8 cellular contexts compared by ENCODE assay signal in genomic region chr11:66676931-66677598, GRCh38. TPM values are rescaled to one million over a fixed set of nuclear protein-coding genes. Genes with fewer than 3 reads are reported as not detected.
DNase-seq lines count a peak whose midpoint lies in the region; ATAC-seq and TF ChIP-seq lines count a peak whose summit lies in the region.

No MANE protein-coding gene starts in this region.

- H3K9me3 ChIP-seq in right atrium auricular region (no peaks in the 10 kb centered on the region), aorta (ENCODE audit: control insufficient read depth, low read length) (no peaks in the 10 kb centered on the region)

- POLR2A ChIA-PET in MCF 10A (lab: Yijun Ruan, JAX) = interaction anchor here (0.5 to 3.6 kb wide), 28 partner anchors 10 to 351 kb away, joined by 3 to 34 read pairs (median 4); partner anchors contain the start of genes CCDC87, CCS, CTSF and DPP3
- POLR2A ChIA-PET in HEK293T (lab: Yijun Ruan, JAX) = interaction anchor here (0.7 to 3.3 kb wide), 19 partner anchors 9 to 364 kb away, joined by 3 to 23 read pairs (median 5); partner anchors contain the start of genes BBS1, CCDC87, CCS and CTSF

- H3K27ac ChIP-seq in right atrium auricular region (peak overlapping the region; percentile 90 to 93), aorta (ENCODE audit: low read depth in 1 of 2, low read length in 2 of 2) (peak overlapping the region in 1 of 2 donors; percentile 48)

- peak overlapping the region; percentile 98 for H3K27ac Mint-ChIP-seq in MCF 10A (ENCODE audit: low read depth, unreplicated experiment)

- peak overlapping the region; percentile 89 for H3K4me3 Mint-ChIP-seq in MCF 10A (ENCODE audit: unreplicated experiment)

- H3K27me3 ChIP-seq in right atrium auricular region (no peaks in the 10 kb centered on the region), aorta (ENCODE audit: control insufficient read depth in 1 of 2, insufficient read depth in 2 of 2, low read length in 1 of 2) (no peaks in the 10 kb centered on the region)

- WGBS in aorta, 2 donors = 1 to 3% methylated on average over 25 to 27 of the region's 27 CpGs

- H3K27me3 Mint-ChIP-seq in MCF 10A (ENCODE audit: insufficient read depth, unreplicated experiment) = no peaks in the 10 kb centered on the region

- CTCF ChIA-PET in MCF 10A (lab: Yijun Ruan, JAX) = interaction anchor here (0.5 to 4.1 kb wide), 12 partner anchors 19 to 379 kb away, joined by 3 to 51 read pairs (median 4); partner anchors contain the start of genes MRPL11 and RBM14
- CTCF ChIA-PET in HEK293T (lab: Yijun Ruan, JAX) = interaction anchor here (0.7 to 2.7 kb wide), 8 partner anchors 33 to 268 kb away, joined by 3 to 15 read pairs (median 4); partner anchors contain the start of gene RBM4

- peaks cover 31% of the 10 kb centered on the region for H3K36me3 Mint-ChIP-seq in MCF 10A (ENCODE audit: insufficient read depth, unreplicated experiment)

- peaks cover 18% of the 10 kb centered on the region for H3K4me1 Mint-ChIP-seq in MCF 10A (ENCODE audit: insufficient read depth, unreplicated experiment)

- H3K4me3 ChIP-seq in right atrium auricular region (peak overlapping the region; percentile 65 to 71), aorta (ENCODE audit: low read length in 2 of 2) (peak overlapping the region; percentile 61 to 63)

- H3K4me1 ChIP-seq in right atrium auricular region (peaks cover 0 to 19% of the 10 kb centered on the region in 2 donors), aorta (ENCODE audit: control insufficient read depth in 1 of 2, insufficient read depth in 2 of 2, low read length in 2 of 2) (no peaks in the 10 kb centered on the region)

- DNase-seq in right atrium auricular region (ENCODE audit: low spot score) (no peak), left ventricle myocardium superior (no peak), MCF 10A (ENCODE audit: unreplicated experiment) (no peak), mesenteric fat pad (ENCODE audit: low spot score) (peak; percentile 24), aorta (no peak), HEK293T (ENCODE audit: extremely low spot score) (no peak)
- no peak for DNase-seq in stimulated activated CD4-positive, alpha-beta T cell treated with anti-CD3 and anti-CD28 coated beads, Interleukin-4, amount 100 ng/mL, for 4 hours
- DNase-seq in stimulated activated naive CD4-positive, alpha-beta T cell (lab: John Stamatoyannopoulos, UW) = no peak

- no TSS peak for BruUV-seq in MCF 10A (replicated peaks; lab: Mats Ljungman, UMichigan)

- H3K36me3 ChIP-seq in right atrium auricular region (no peaks in the 10 kb centered on the region), aorta (ENCODE audit: control insufficient read depth in 1 of 2, insufficient read depth in 2 of 2, low read length in 1 of 2) (no peaks in the 10 kb centered on the region)

- TF ChIP-seq CTCF in right atrium auricular region (IDR thresholded peaks at IDR 0.05) (no peak), MCF 10A (IDR thresholded peaks at IDR 0.05; ENCODE audit: unreplicated experiment) (no peak)

- ATAC-seq in left ventricle myocardium superior = no peak
- ATAC-seq in aorta (ENCODE audit: low FRiP score) = no peak

- H3K9me3 Mint-ChIP-seq in MCF 10A (ENCODE audit: unreplicated experiment) = no peaks in the 10 kb centered on the region

- intact Hi-C loops in left ventricle myocardium superior (cut with micrococcal nuclease) (loop anchor here (5.0 to 10.0 kb wide), 2 partner anchors 100 to 262 kb away; no protein-coding TSS in a partner anchor), MCF 10A (cut with micrococcal nuclease) (loop anchor here (5.0 kb wide), 1 partner anchor 245 kb away; no protein-coding TSS in a partner anchor), aorta (cut with DNase I) (loop anchor here in 1 of 2 donors (5.0 kb wide), 1 partner anchor 40 kb away; the partner anchor contains the start of gene RBM4)

TF ChIP-seq in HEK293T, 16 proteins besides CTCF, POLR2A, EP300 and RAD21:
- no peak for TF ChIP-seq SP1 (IDR thresholded peaks at IDR 0.05)
- no peak for TF ChIP-seq FOXK2 (IDR thresholded peaks at IDR 0.05)
- TF ChIP-seq HDGF (IDR thresholded peaks at IDR 0.05; ENCODE audit: borderline replicate concordance) = no peak
- TF ChIP-seq LEF1 (IDR thresholded peaks at IDR 0.05; ENCODE audit: borderline replicate concordance) = no peak
- no peak for TF ChIP-seq L3MBTL2 (conservative IDR thresholded peaks at IDR 0.05)
- no peak for TF ChIP-seq CTBP1 (IDR thresholded peaks at IDR 0.05; ENCODE audit: borderline replicate concordance)
- TF ChIP-seq ZNF384 (IDR thresholded peaks at IDR 0.05) = no peak
- TF ChIP-seq ARNT (IDR thresholded peaks at IDR 0.05) = no peak
- TF ChIP-seq FOXA1 (IDR thresholded peaks at IDR 0.05) = no peak
- TF ChIP-seq TARDBP (IDR thresholded peaks at IDR 0.05) = no peak
- TF ChIP-seq SUZ12 (IDR thresholded peaks at IDR 0.05) = no peak
- no peak for TF ChIP-seq PKNOX1 (IDR thresholded peaks at IDR 0.05)
- no peak for TF ChIP-seq NFRKB (IDR thresholded peaks at IDR 0.05)
- no peak for TF ChIP-seq FOXM1 (IDR thresholded peaks at IDR 0.05; ENCODE audit: borderline replicate concordance)
- TF ChIP-seq BHLHE40 (IDR thresholded peaks at IDR 0.05; ENCODE audit: borderline replicate concordance) = no peak
- TF ChIP-seq ELF4 (IDR thresholded peaks at IDR 0.05) = no peak
TF ChIP-seq in HEK293T: peak in this region for 0.

RNA-seq across cellular contexts. Expression of gene RBM4B, which starts 0.6 kb away (rescaled TPM):
- 1 to 10 TPM; 9.0 to 9.7 TPM for total RNA-seq in right atrium auricular region
- 13.1 TPM for total RNA-seq in left ventricle myocardium superior
- total RNA-seq in MCF 10A (2022) = 9.5 and 13.5 TPM in 2 replicates
- total RNA-seq in mesenteric fat pad = 8.0 TPM
- total RNA-seq in aorta = 10 to 100 TPM in 1 of 2 donors, 1 to 10 TPM in 1; 9.2 to 16.5 TPM
- polyA plus RNA-seq in aorta = 10 to 100 TPM in 1 of 2 donors, 1 to 10 TPM in 1; 7.3 to 12.3 TPM

RNA-seq across cellular contexts. Expression of gene RBM4, which starts 38.6 kb away (rescaled TPM):
- 10 to 100 TPM; 51.4 to 53.8 TPM for total RNA-seq in right atrium auricular region
- total RNA-seq in left ventricle myocardium superior = 69.5 TPM
- total RNA-seq in MCF 10A (2022) = 171 and 172 TPM in 2 replicates
- total RNA-seq in mesenteric fat pad = 95.7 TPM
- 10 to 100 TPM; 86.9 to 98.1 TPM for total RNA-seq in aorta
- 10 to 100 TPM; 78.6 to 91.1 TPM for polyA plus RNA-seq in aorta

RNA-seq across cellular contexts. Expression of gene SPTBN2, which starts 52.0 kb away (rescaled TPM):
- total RNA-seq in right atrium auricular region = 1 to 10 TPM; 3.3 to 7.7 TPM
- 1.1 TPM for total RNA-seq in left ventricle myocardium superior
- 46.9 and 47.2 TPM in 2 replicates for total RNA-seq in MCF 10A (2022)
- 8.3 TPM for total RNA-seq in mesenteric fat pad
- total RNA-seq in aorta = 10 to 100 TPM in 1 of 2 donors, 1 to 10 TPM in 1; 1.7 to 16.5 TPM
- under 1 TPM; under 0.01 to 0.08 TPM for polyA plus RNA-seq in aorta
